In the genomic region with DNA sequence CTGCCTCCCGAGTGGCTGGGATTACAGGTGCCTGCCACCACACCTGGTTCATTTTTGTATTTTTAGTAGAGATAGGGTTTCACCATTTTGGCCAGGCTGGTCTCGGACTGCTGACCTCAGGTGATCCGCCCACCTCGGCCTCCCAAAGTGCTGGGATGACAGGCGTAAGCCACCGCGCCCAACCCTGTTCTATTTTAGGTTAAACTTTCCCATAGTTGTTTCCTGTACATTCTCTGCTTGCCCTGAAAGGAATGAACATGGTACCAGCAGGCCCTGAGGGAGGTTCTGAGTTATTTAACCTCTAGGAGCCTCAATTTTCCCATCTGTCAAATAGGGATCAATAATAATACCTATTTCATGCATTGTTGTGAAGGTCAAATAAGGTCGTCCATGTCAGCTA, we compare ENCODE assay signal across 4 cellular contexts. TPM values are rescaled to one million over a fixed set of nuclear protein-coding genes. Genes with fewer than 3 reads are reported as not detected.
"Had no signal": no experiment of that assay in that cellular context is flagged by ENCODE, and none has a peak within 500 bp of the region (broad histone marks: within the 10 kb centered on the region; RNA-seq: fewer than 3 reads in every experiment).

No MANE protein-coding gene starts in this region.

- ATAC-seq: GM12878 had no signal

- H3K4me3 ChIP-seq: GM12878 had no signal

- DNase-seq: GDM1, GF-D8 had no signal

RNA-seq across cellular contexts. Expression of a gene that starts 11.0 kb away (rescaled TPM):
- total RNA-seq: G401, GM12878 had no signal
- polyA plus RNA-seq: GM12878 had no signal
